In the genomic region with DNA sequence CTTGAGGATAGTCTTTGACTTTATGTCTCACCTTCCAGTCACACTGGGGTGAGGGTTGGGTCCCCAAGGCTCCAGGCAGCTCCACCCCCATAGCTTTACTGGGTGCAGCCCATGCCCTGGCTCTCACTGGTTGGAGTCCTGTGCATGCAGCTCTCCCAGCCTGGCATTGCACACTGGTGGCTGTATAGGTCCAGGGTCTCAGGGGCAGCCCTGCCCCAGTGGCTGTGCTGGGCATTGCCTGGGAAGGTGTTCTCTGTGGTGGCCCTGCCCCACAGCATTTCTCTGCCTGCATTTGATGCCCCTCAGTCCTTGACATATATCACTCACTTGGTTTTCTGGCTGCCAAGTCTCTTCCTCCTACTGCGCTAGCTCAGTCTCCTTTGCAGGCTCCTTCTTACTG, we compare ENCODE assay signal across 1 cellular context.
TF ChIP-seq lines count a peak whose summit lies in the region.

No MANE protein-coding gene starts in this region.

TF ChIP-seq in IMR-90, 13 proteins besides CTCF, POLR2A, EP300 and RAD21 (continued from another document):
- TF ChIP-seq RCOR1 (IDR thresholded peaks at IDR 0.05; ENCODE audit: insufficient replicate concordance, low read length) (no peak), NFE2L2 (IDR thresholded peaks at IDR 0.05; ENCODE audit: low read depth, low read length) (no peak), CEBPB (IDR thresholded peaks at IDR 0.05; ENCODE audit: low read depth, low read length) (no peak), RFX5 (IDR thresholded peaks at IDR 0.05; ENCODE audit: low read depth, low read length) (no peak), FOS (IDR thresholded peaks at IDR 0.05; ENCODE audit: low read depth, low read length) (no peak), MAZ (IDR thresholded peaks at IDR 0.05; ENCODE audit: borderline replicate concordance, low read depth, low read length) (no peak), BHLHE40 (IDR thresholded peaks at IDR 0.05; ENCODE audit: low read depth, low read length) (no peak)
